ENCODE assay signal across 8 cellular contexts in the genomic region with DNA sequence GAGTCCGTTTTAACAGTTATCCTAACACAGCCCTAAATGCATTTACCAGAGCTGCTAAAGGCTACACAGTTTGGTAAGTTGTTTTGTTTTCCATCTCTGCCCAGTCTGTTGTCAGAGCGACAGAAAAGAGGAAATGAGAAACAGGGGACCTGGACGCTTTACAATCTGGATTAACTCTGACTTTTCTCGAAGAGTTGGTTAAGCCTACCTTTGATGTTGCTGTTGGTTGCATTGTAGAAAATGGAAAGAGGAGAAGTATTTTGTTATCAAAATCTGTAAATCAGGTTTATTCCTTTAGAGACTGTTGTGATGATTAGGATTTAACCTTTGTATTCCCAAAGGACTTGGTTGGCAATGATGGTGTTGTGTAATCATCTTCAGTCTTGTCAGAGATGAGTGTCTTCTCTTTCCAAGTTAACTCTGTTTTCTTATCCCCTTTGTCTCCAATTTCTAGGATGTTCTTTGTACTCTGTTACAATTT. TPM values are rescaled to one million over a fixed set of nuclear protein-coding genes. Genes with fewer than 3 reads are reported as not detected.
DNase-seq lines count a peak whose midpoint lies in the region; ATAC-seq and TF ChIP-seq lines count a peak whose summit lies in the region.

No MANE protein-coding gene starts in this region.

- peak; percentile 15 for ATAC-seq in HG02610 (IDR thresholded peaks at IDR 0.05; ENCODE audit: unreplicated experiment)
- peak; percentile 19 for ATAC-seq in left lung

- intact Hi-C loops in left lung (cut with DNase I) = no loop called here

- no peaks in the 10 kb centered on the region for H3K9me3 ChIP-seq in left lung

- H3K36me3 Mint-ChIP-seq in activated naive CD4-positive, alpha-beta T cell treated with anti-CD3 and anti-CD28 coated beads, Interleukin-2, amount 10 ng/mL, durations not matched to agents 7 days and 5 days = no peaks in the 10 kb centered on the region
- no peaks in the 10 kb centered on the region for H3K36me3 Mint-ChIP-seq in type B pancreatic cell

- no peaks in the 10 kb centered on the region for H3K36me3 ChIP-seq in left lung

- DNase-seq in activated naive CD4-positive, alpha-beta T cell treated with anti-CD3 and anti-CD28 coated beads, Interleukin-2, amount 10 ng/mL, durations not matched to agents 7 days and 5 days = no peak
- DNase-seq in activated naive CD4-positive, alpha-beta T cell treated with Interleukin-2 at 50 U/mL for 16 hours = no peak
- DNase-seq in NOMO-1 (lab: John Stamatoyannopoulos, UW; ENCODE audit: unreplicated experiment in 2 of 2) = peak; percentile 45 to 82
- peak; percentile 78 to 81 for DNase-seq in cardiac fibroblast (ENCODE audit: low read depth in 2 of 2)
- DNase-seq in left lung = no peak
- no peak for DNase-seq in type B pancreatic cell (ENCODE audit: extremely low spot score, unreplicated experiment)
- DNase-seq in middle frontal gyrus (ENCODE audit: extremely low spot score, low spot score) = no peak

- no peak for TF ChIP-seq CTCF in cardiac fibroblast (IDR thresholded peaks at IDR 0.05; ENCODE audit: low read depth, low read length)
- TF ChIP-seq CTCF in left lung (IDR thresholded peaks at IDR 0.05) = no peak
- no peak for TF ChIP-seq CTCF in type B pancreatic cell (conservative IDR thresholded peaks at IDR 0.05)

- peaks cover 23% of the 10 kb centered on the region for H3K4me1 Mint-ChIP-seq in activated naive CD4-positive, alpha-beta T cell treated with anti-CD3 and anti-CD28 coated beads, Interleukin-2, amount 10 ng/mL, durations not matched to agents 7 days and 5 days
- peaks cover 15% of the 10 kb centered on the region for H3K4me1 Mint-ChIP-seq in type B pancreatic cell (ENCODE audit: unreplicated experiment)

- peaks cover 9% of the 10 kb centered on the region for H3K27me3 Mint-ChIP-seq in activated naive CD4-positive, alpha-beta T cell treated with anti-CD3 and anti-CD28 coated beads, Interleukin-2, amount 10 ng/mL, durations not matched to agents 7 days and 5 days
- no peaks in the 10 kb centered on the region for H3K27me3 Mint-ChIP-seq in type B pancreatic cell

- CTCF ChIA-PET in activated naive CD4-positive, alpha-beta T cell treated with anti-CD3 and anti-CD28 coated beads, Interleukin-2, amount 10 ng/mL, durations not matched to agents 7 days and 5 days (lab: Charles Lee) = interaction anchor here (0.9 to 1.2 kb wide), 2 partner anchors 88 to 91 kb away, joined by 3 to 6 read pairs; no protein-coding TSS in a partner anchor

- H3K27ac ChIP-seq in left lung = peak overlapping the region; percentile 80 to 88

- H3K4me3 Mint-ChIP-seq in activated naive CD4-positive, alpha-beta T cell treated with anti-CD3 and anti-CD28 coated beads, Interleukin-2, amount 10 ng/mL, durations not matched to agents 7 days and 5 days = peak overlapping the region; percentile 85
- H3K4me3 Mint-ChIP-seq in type B pancreatic cell = peak overlapping the region; percentile 95

- no peaks in the 10 kb centered on the region for H3K9me3 Mint-ChIP-seq in activated naive CD4-positive, alpha-beta T cell treated with anti-CD3 and anti-CD28 coated beads, Interleukin-2, amount 10 ng/mL, durations not matched to agents 7 days and 5 days
- no peaks in the 10 kb centered on the region for H3K9me3 Mint-ChIP-seq in type B pancreatic cell

- peak overlapping the region; percentile 79 for H3K27ac Mint-ChIP-seq in activated naive CD4-positive, alpha-beta T cell treated with anti-CD3 and anti-CD28 coated beads, Interleukin-2, amount 10 ng/mL, durations not matched to agents 7 days and 5 days
- peak overlapping the region; percentile 63 for H3K27ac Mint-ChIP-seq in type B pancreatic cell

- H3K4me1 ChIP-seq in left lung = peaks cover 0 to 9% of the 10 kb centered on the region in 2 donors

- H3K27me3 ChIP-seq in left lung = no peaks in the 10 kb centered on the region

- H3K4me3 ChIP-seq in cardiac fibroblast (replicated peaks in 1 of 2; ENCODE audit: low read depth in 2 of 2, low read length in 2 of 2) (peak overlapping the region; percentile 77 to 81), left lung (peak overlapping the region in 1 of 2 donors; percentile 65)

RNA-seq across cellular contexts. Expression of a gene that starts 0.5 kb away (rescaled TPM):
- total RNA-seq in left lung (under 1 TPM; 0.09 to 0.34 TPM), type B pancreatic cell (ENCODE audit: low replicate concordance) (not detected in 2 replicates)

RNA-seq across cellular contexts. Expression of a gene that starts 1.0 kb away (rescaled TPM):
- total RNA-seq in left lung (1 to 10 TPM; 3.6 to 4.1 TPM), type B pancreatic cell (ENCODE audit: low replicate concordance) (2.1 and 5.8 TPM in 2 replicates)

Comparison
In these comparisons a context has a peak if more than half of its experiments do, and no peak if none do; other contexts are left out.
1. DNase-seq: peak in NOMO-1 (2 of 2) and cardiac fibroblast (2 of 2); none in activated naive CD4-positive, alpha-beta T cell treated with anti-CD3 and anti-CD28 coated beads, Interleukin-2, amount 10 ng/mL, durations not matched to agents 7 days and 5 days (single experiment), activated naive CD4-positive, alpha-beta T cell treated with Interleukin-2 at 50 U/mL for 16 hours (single experiment), left lung (0 of 2), type B pancreatic cell (single experiment) and middle frontal gyrus (single experiment).